25 cellular contexts compared by ENCODE assay signal in the genomic region with DNA sequence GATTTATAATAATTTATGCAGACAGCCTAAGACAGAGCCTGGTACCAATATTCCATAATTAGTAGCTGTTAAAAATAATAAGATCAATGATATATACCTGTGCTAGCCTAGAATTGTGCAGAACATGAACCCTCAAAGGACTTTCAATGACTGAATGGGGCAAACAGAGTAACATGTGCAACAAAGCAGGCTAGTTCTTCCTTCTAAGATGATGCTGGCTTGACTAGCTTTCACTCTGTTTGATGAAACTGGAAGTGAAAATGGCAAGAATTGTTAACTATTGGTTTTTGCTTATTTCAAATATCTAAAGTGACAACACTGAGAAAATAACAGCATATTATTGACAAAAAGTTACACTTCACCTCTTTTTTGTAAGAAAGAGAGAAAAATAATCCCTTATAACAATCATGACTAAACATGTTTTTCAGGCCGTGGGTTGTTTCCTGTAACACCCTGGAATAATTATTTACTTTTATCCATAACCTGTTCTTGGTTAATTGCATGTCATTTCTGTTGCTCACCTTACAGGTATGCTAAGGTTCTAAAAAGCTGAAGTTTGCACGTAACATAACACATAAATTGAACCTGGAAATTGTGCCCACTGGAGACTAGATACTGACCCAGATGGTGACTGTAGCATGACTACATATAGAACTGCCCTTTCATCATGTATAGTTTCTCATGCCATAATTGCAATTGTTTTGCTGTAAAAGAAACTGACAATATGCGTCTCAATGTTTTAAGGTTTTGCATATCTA.
"Had no signal": no experiment of that assay in that cellular context is flagged by ENCODE, and none has a peak within 500 bp of the region (broad histone marks: within the 10 kb centered on the region; RNA-seq: fewer than 3 reads in every experiment).

No MANE protein-coding gene starts in this region.

- H3K27ac ChIP-seq: coronary artery, lower lobe of right lung, neural progenitor cell, testis, upper lobe of left lung, WERI-Rb-1 had no signal

- H3K4me3 Mint-ChIP-seq: activated CD4-positive, alpha-beta T cell treated with anti-CD3 and anti-CD28 coated beads, Interleukin-2, amount 10 ng/mL, durations not matched to agents 7 days and 5 days; activated CD8-positive, alpha-beta memory T cell treated with anti-CD3 and anti-CD28 coated beads, Interleukin-2, amount 10 ng/mL, durations not matched to agents 7 days and 5 days; activated CD8-positive, alpha-beta T cell treated with anti-CD3 and anti-CD28 coated beads for 36 hours; activated naive CD4-positive, alpha-beta T cell treated with anti-CD3 and anti-CD28 coated beads, Interleukin-2, amount 10 ng/mL, durations not matched to agents 7 days and 5 days; naive thymus-derived CD4-positive, alpha-beta T cell; neural progenitor cell; stimulated activated naive B cell treated with anti-CD40 and anti-IgM and Interleukin-4, amounts not matched to agents 10 μg/mL and 1 μg/mL and 100 μg/mL, for 72 hours; T-helper 2 cell treated with Interferon-gamma antibody and Interleukin-4, amounts not matched to agents 5 μg/mL and 100 μg/mL, for 36 hours had no signal

- H3K9me3 Mint-ChIP-seq: activated CD8-positive, alpha-beta T cell treated with anti-CD3 and anti-CD28 coated beads for 36 hours; neural progenitor cell; T-helper 2 cell treated with Interferon-gamma antibody and Interleukin-4, amounts not matched to agents 5 μg/mL and 100 μg/mL, for 36 hours had no signal

- H3K27me3 ChIP-seq: neural progenitor cell, testis, upper lobe of left lung had no signal

- H3K36me3 Mint-ChIP-seq: activated CD8-positive, alpha-beta memory T cell treated with anti-CD3 and anti-CD28 coated beads, Interleukin-2, amount 10 ng/mL, durations not matched to agents 7 days and 5 days; activated naive CD4-positive, alpha-beta T cell treated with anti-CD3 and anti-CD28 coated beads, Interleukin-2, amount 10 ng/mL, durations not matched to agents 7 days and 5 days; neural progenitor cell had no signal

- H3K9ac ChIP-seq: neural progenitor cell had no signal

- H3K27me3 Mint-ChIP-seq: activated naive CD4-positive, alpha-beta T cell treated with anti-CD3 and anti-CD28 coated beads, Interleukin-2, amount 10 ng/mL, durations not matched to agents 7 days and 5 days had no signal

- H3K4me2 ChIP-seq: neural progenitor cell had no signal

- DNase-seq: activated CD4-positive, alpha-beta T cell treated with anti-CD3 and anti-CD28 coated beads, Interleukin-2, amount 10 ng/mL, durations not matched to agents 7 days and 5 days; activated CD4-positive, CD25-positive, alpha-beta regulatory T cell treated with anti-CD3 and anti-CD28 coated beads, Interleukin-2, amount 50 U/mL, for 72 hours; activated CD8-positive, alpha-beta memory T cell treated with anti-CD3 and anti-CD28 coated beads, Interleukin-2, amount 10 ng/mL, durations not matched to agents 7 days and 5 days; activated CD8-positive, alpha-beta T cell treated with anti-CD3 and anti-CD28 coated beads for 36 hours; activated effector memory CD4-positive, alpha-beta T cell treated with anti-CD3 and anti-CD28 coated beads, Interleukin-2, amount 50 U/mL, for 16 hours; activated naive CD4-positive, alpha-beta T cell treated with anti-CD3 and anti-CD28 coated beads, Interleukin-2, amount 10 ng/mL, durations not matched to agents 7 days and 5 days; activated T-cell treated with anti-CD3 and anti-CD28 coated beads for 4 hours; amygdala; cerebellar nuclear complex; foreskin fibroblast; kidney; lower lobe of right lung; mesendoderm; naive thymus-derived CD4-positive, alpha-beta T cell; posterior cingulate gyrus; small intestine; stimulated activated CD4-positive, alpha-beta T cell treated with anti-CD3 and anti-CD28 coated beads, Interleukin-2, amount 100 ng/mL, for 24 hours; stimulated activated naive B cell treated with anti-CD40 and anti-IgM and Interleukin-4, amounts not matched to agents 10 μg/mL and 1 μg/mL and 100 μg/mL, for 72 hours; testis; upper lobe of left lung; WERI-Rb-1 had no signal

- H3K9me3 ChIP-seq: lower lobe of right lung, testis had no signal

- H3K36me3 ChIP-seq: lower lobe of right lung, neural progenitor cell, upper lobe of left lung, WERI-Rb-1 had no signal

- H3K4me1 Mint-ChIP-seq: activated CD4-positive, alpha-beta T cell treated with anti-CD3 and anti-CD28 coated beads, Interleukin-2, amount 10 ng/mL, durations not matched to agents 7 days and 5 days; activated naive CD4-positive, alpha-beta T cell treated with anti-CD3 and anti-CD28 coated beads, Interleukin-2, amount 10 ng/mL, durations not matched to agents 7 days and 5 days; naive thymus-derived CD4-positive, alpha-beta T cell; stimulated activated naive B cell treated with anti-CD40 and anti-IgM and Interleukin-4, amounts not matched to agents 10 μg/mL and 1 μg/mL and 100 μg/mL, for 72 hours had no signal

- ATAC-seq: activated CD8-positive, alpha-beta memory T cell treated with anti-CD3 and anti-CD28 coated beads, Interleukin-2, amount 10 ng/mL, durations not matched to agents 7 days and 5 days; activated CD8-positive, alpha-beta T cell treated with anti-CD3 and anti-CD28 coated beads for 36 hours; lower lobe of right lung; naive thymus-derived CD4-positive, alpha-beta T cell; sciatic nerve; stimulated activated naive B cell treated with anti-CD40 and anti-IgM and Interleukin-4, amounts not matched to agents 10 μg/mL and 1 μg/mL and 100 μg/mL, for 72 hours had no signal

- H2AFZ ChIP-seq: neural progenitor cell had no signal

- H3K4me1 ChIP-seq: lower lobe of right lung, testis, upper lobe of left lung had no signal

- H3K4me3 ChIP-seq: coronary artery, lower lobe of right lung, neural progenitor cell, testis, upper lobe of left lung had no signal

- H3K27ac Mint-ChIP-seq: activated CD4-positive, alpha-beta T cell treated with anti-CD3 and anti-CD28 coated beads, Interleukin-2, amount 10 ng/mL, durations not matched to agents 7 days and 5 days; activated CD8-positive, alpha-beta memory T cell treated with anti-CD3 and anti-CD28 coated beads, Interleukin-2, amount 10 ng/mL, durations not matched to agents 7 days and 5 days; activated CD8-positive, alpha-beta T cell treated with anti-CD3 and anti-CD28 coated beads for 36 hours; activated naive CD4-positive, alpha-beta T cell treated with anti-CD3 and anti-CD28 coated beads, Interleukin-2, amount 10 ng/mL, durations not matched to agents 7 days and 5 days; naive thymus-derived CD4-positive, alpha-beta T cell; neural progenitor cell; stimulated activated naive B cell treated with anti-CD40 and anti-IgM and Interleukin-4, amounts not matched to agents 10 μg/mL and 1 μg/mL and 100 μg/mL, for 72 hours; T-helper 2 cell treated with Interferon-gamma antibody and Interleukin-4, amounts not matched to agents 5 μg/mL and 100 μg/mL, for 36 hours had no signal
